8 cellular contexts compared by ENCODE assay signal in the genomic region with DNA sequence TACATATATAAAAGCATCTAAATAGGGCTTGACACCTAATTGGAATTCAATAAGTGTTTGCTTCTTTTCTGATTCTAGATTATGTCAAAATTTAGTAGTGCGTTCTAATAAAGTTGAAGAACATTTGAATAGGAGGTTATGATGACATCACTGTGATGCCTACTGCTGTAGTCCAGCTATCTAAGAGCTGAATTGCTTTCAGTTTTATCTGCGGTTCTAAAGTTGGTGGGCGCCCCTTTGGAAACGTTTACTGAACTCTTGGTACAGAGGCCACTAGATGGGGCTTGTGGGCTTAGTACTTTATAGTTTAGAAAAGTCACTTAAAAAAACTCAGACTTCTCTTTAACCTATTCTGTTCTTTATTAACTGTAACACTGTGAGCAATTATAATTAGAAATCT.
DNase-seq lines count a peak whose midpoint lies in the region; ATAC-seq and TF ChIP-seq lines count a peak whose summit lies in the region.

No MANE protein-coding gene starts in this region.

- no peak overlapping the region for H3K4me3 ChIP-seq in osteoblast (ENCODE audit: insufficient read depth, low read length)

- no peak overlapping the region for H3K4me2 ChIP-seq in osteoblast (ENCODE audit: insufficient read depth, low read length)

- H3K9me3 ChIP-seq in osteoblast (ENCODE audit: low read depth, low read length): no peaks in the 10 kb centered on the region

- no peak overlapping the region for H2AFZ ChIP-seq in osteoblast (ENCODE audit: low read length)

- H3K4me3 Mint-ChIP-seq in chondrocyte (ENCODE audit: unreplicated experiment): no peak overlapping the region
- H3K4me3 Mint-ChIP-seq in Calu3 (ENCODE audit: low read depth, unreplicated experiment): no peak overlapping the region

- BruUV-seq in Calu3 (replicated peaks; lab: Mats Ljungman, UMichigan): no TSS peak

- no peaks in the 10 kb centered on the region for H3K36me3 ChIP-seq in osteoblast (ENCODE audit: insufficient read depth, low read length)

- H3K4me1 Mint-ChIP-seq in chondrocyte (ENCODE audit: low read depth) (peaks cover 14% of the 10 kb centered on the region), Calu3 (ENCODE audit: low read depth, unreplicated experiment) (no peaks in the 10 kb centered on the region)

- DNase-seq in D341Med (ENCODE audit: low spot score) (peak; percentile 52), NCI-H510A (lab: John Stamatoyannopoulos, UW) (peak; percentile 15), chondrocyte (ENCODE audit: low spot score) (no peak), osteoblast (ENCODE audit: insufficient read length, low spot score, missing footprints) (peak; percentile 69), Calu3 (no peak)

- peaks cover 9% of the 10 kb centered on the region for H3K27me3 Mint-ChIP-seq in chondrocyte (ENCODE audit: low read depth)
- no peaks in the 10 kb centered on the region for H3K27me3 Mint-ChIP-seq in Calu3 (ENCODE audit: unreplicated experiment)

- H3K27me3 ChIP-seq in osteoblast (ENCODE audit: insufficient read depth, low read length): no peaks in the 10 kb centered on the region

- TF ChIP-seq CTCF in chondrocyte (IDR thresholded peaks at IDR 0.05) (peak; percentile 78), osteoblast (IDR thresholded peaks at IDR 0.05; ENCODE audit: extremely low read depth, low read depth, low read length) (peak; percentile 35), Calu3 (IDR thresholded peaks at IDR 0.05; ENCODE audit: unreplicated experiment) (no peak)

- H3K36me3 Mint-ChIP-seq in chondrocyte (ENCODE audit: low read depth): no peaks in the 10 kb centered on the region
- no peaks in the 10 kb centered on the region for H3K36me3 Mint-ChIP-seq in Calu3 (ENCODE audit: insufficient read depth, unreplicated experiment)

- CTCF ChIA-PET in Calu3 (lab: Charles Lee): no interaction called here

- H3K79me2 ChIP-seq in osteoblast (ENCODE audit: insufficient read depth, low read length): no peaks in the 10 kb centered on the region

- H3K27ac Mint-ChIP-seq in chondrocyte (ENCODE audit: unreplicated experiment): no peak overlapping the region
- H3K27ac Mint-ChIP-seq in Calu3 (ENCODE audit: unreplicated experiment): no peak overlapping the region

- H3K4me1 ChIP-seq in osteoblast (ENCODE audit: insufficient read depth, low read length): no peaks in the 10 kb centered on the region

- H3K27ac ChIP-seq in osteoblast (ENCODE audit: low read depth, low read length): no peak overlapping the region

- ATAC-seq in HG02642 (IDR thresholded peaks at IDR 0.05; ENCODE audit: poor library complexity, unreplicated experiment): peak; percentile 65
- ATAC-seq in GM21367 (IDR thresholded peaks at IDR 0.05; ENCODE audit: unreplicated experiment): no peak
- no peak for ATAC-seq in GM19455 (IDR thresholded peaks at IDR 0.05; ENCODE audit: unreplicated experiment)

- intact Hi-C loops in Calu3 (cut with micrococcal nuclease; ENCODE audit: unreplicated experiment): no loop called here

- no peaks in the 10 kb centered on the region for H4K20me1 ChIP-seq in osteoblast (ENCODE audit: insufficient read depth, low read length)

- no peaks in the 10 kb centered on the region for H3K9me3 Mint-ChIP-seq in chondrocyte (ENCODE audit: low read depth)
- H3K9me3 Mint-ChIP-seq in Calu3 (ENCODE audit: low read depth, unreplicated experiment): peaks cover 5% of the 10 kb centered on the region

Comparison
In these comparisons a context has a peak if more than half of its experiments do, and no peak if none do; other contexts are left out.
1. DNase-seq: peak in D341Med (single experiment), NCI-H510A (single experiment) and osteoblast (single experiment); none in chondrocyte (single experiment) and Calu3 (single experiment).